Comparison of ENCODE assay signal across 10 cellular contexts in the genomic region with DNA sequence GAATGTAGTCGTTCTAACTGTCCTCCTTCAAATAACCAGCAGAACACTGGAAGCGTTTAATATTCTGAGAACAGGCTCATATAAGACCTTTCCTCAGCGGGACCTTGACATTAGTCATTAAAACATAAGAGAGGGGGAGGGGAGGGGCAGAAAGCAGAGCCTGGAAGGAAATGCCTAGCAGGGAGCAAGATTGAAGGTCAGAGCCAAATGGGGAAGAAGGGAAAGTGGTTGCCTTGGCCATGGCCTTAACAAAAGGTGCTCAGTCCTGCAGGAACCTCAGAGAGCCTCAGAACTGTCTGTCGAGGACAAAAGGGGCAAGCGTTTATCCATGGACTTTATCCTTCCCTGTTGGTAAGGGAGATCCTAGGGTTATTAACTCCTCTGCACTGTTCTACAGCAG. TPM values are rescaled to one million over a fixed set of nuclear protein-coding genes. Genes with fewer than 3 reads are reported as not detected.
A peak's percentile ranks its signal among the peaks of the same experiment; 100 is the strongest.
DNase-seq lines count a peak whose midpoint lies in the region; ATAC-seq and TF ChIP-seq lines count a peak whose summit lies in the region.
"Had no signal": no experiment of that assay in that cellular context is flagged by ENCODE, and none has a peak within 500 bp of the region (broad histone marks: within the 10 kb centered on the region; RNA-seq: fewer than 3 reads in every experiment).

No MANE protein-coding gene starts in this region.

- POLR2A ChIA-PET in CD8-positive, alpha-beta T cell (lab: Charles Lee) = no interaction called here

- intact Hi-C loops in CD8-positive, alpha-beta T cell (cut with DNase I, micrococcal nuclease) = no loop called here

- peaks cover 5% of the 10 kb centered on the region for H3K4me1 ChIP-seq in CD8-positive, alpha-beta T cell (ENCODE audit: insufficient read depth, low read length)
- no peaks in the 10 kb centered on the region for H3K4me1 ChIP-seq in MM.1S (ENCODE audit: low read length)

- no peak for TF ChIP-seq POLR2A in GM18505 (IDR thresholded peaks at IDR 0.05; ENCODE audit: borderline replicate concordance, extremely low read depth, insufficient read depth, insufficient read length)

- no peaks in the 10 kb centered on the region for H3K79me2 ChIP-seq in MM.1S (ENCODE audit: low read length)

- CTCF ChIA-PET in CD8-positive, alpha-beta T cell (lab: Charles Lee) = no interaction called here

- no peak for DNase-seq in CD8-positive, alpha-beta T cell
- DNase-seq in glutamatergic neuron = no peak
- DNase-seq in progenitor cell of endocrine pancreas (ENCODE audit: low spot score, unreplicated experiment) = no peak
- DNase-seq in MM.1S = no peak
- DNase-seq in activated effector memory CD4-positive, alpha-beta T cell treated with anti-CD3 and anti-CD28 coated beads, Interleukin-2, amount 50 U/mL, for 16 hours = no peak
- no peak for DNase-seq in SKM-1 treated with dmso at 0.1 percent for 144 hours (lab: John Stamatoyannopoulos, UW; ENCODE audit: unreplicated experiment)
- DNase-seq: DND-41, OCI-M1 had no signal

- no peak overlapping the region for H3K4me3 ChIP-seq in CD8-positive, alpha-beta T cell (ENCODE audit: low read depth, low read length)
- no peak overlapping the region for H3K4me3 ChIP-seq in MM.1S (ENCODE audit: low read length)

- H3K4me2 ChIP-seq in MM.1S (ENCODE audit: low read depth, low read length) = no peak overlapping the region

- no peaks in the 10 kb centered on the region for H4K20me1 ChIP-seq in MM.1S (ENCODE audit: insufficient read depth, low read length)

- TF ChIP-seq CTCF in CD8-positive, alpha-beta T cell (IDR thresholded peaks at IDR 0.05) = no peak
- no peak for TF ChIP-seq CTCF in VCaP (conservative IDR thresholded peaks at IDR 0.05)
- no peak for TF ChIP-seq CTCF in glutamatergic neuron (IDR thresholded peaks at IDR 0.05; ENCODE audit: partially characterized antibody, unreplicated experiment)
- TF ChIP-seq CTCF in progenitor cell of endocrine pancreas (IDR thresholded peaks at IDR 0.05; ENCODE audit: unreplicated experiment) = no peak
- TF ChIP-seq CTCF in MM.1S (IDR thresholded peaks at IDR 0.05; ENCODE audit: low read length) = no peak

- H3K4me1 Mint-ChIP-seq in CD8-positive, alpha-beta T cell (ENCODE audit: low read depth) = peaks cover 4% of the 10 kb centered on the region
- H3K4me1 Mint-ChIP-seq in glutamatergic neuron (ENCODE audit: low read depth, unreplicated experiment) (no peaks in the 10 kb centered on the region), progenitor cell of endocrine pancreas (ENCODE audit: low read depth) (peaks cover 5% of the 10 kb centered on the region)

- H3K27ac Mint-ChIP-seq in CD8-positive, alpha-beta T cell = no peak overlapping the region
- H3K27ac Mint-ChIP-seq in glutamatergic neuron (ENCODE audit: unreplicated experiment) (no peak overlapping the region), progenitor cell of endocrine pancreas (no peak overlapping the region)

- H3K36me3 ChIP-seq in CD8-positive, alpha-beta T cell (ENCODE audit: insufficient read depth, low read length) = no peaks in the 10 kb centered on the region
- H3K36me3 ChIP-seq in MM.1S (replicated peaks; ENCODE audit: insufficient read depth, low read length) = no peaks in the 10 kb centered on the region

- H3K27ac ChIP-seq in CD8-positive, alpha-beta T cell (ENCODE audit: low read depth, low read length) = no peak overlapping the region
- H3K27ac ChIP-seq in VCaP = peak overlapping the region; percentile 56; the same call in 1 of the 2 replicates
- no peak overlapping the region for H3K27ac ChIP-seq in MM.1S (ENCODE audit: low read length)

- peaks cover 6% of the 10 kb centered on the region for H3K27me3 ChIP-seq in CD8-positive, alpha-beta T cell (ENCODE audit: insufficient read depth, low read length)
- H3K27me3 ChIP-seq in MM.1S (replicated peaks; ENCODE audit: insufficient read depth, low read length) = no peaks in the 10 kb centered on the region

- H2AFZ ChIP-seq in MM.1S (ENCODE audit: low read length) = no peak overlapping the region

- peaks cover 46% of the 10 kb centered on the region for H3K27me3 Mint-ChIP-seq in CD8-positive, alpha-beta T cell (ENCODE audit: low read depth)
- H3K27me3 Mint-ChIP-seq in glutamatergic neuron (ENCODE audit: unreplicated experiment) (peaks cover 6% of the 10 kb centered on the region), progenitor cell of endocrine pancreas (peaks cover 33% of the 10 kb centered on the region)

- no peaks in the 10 kb centered on the region for H3K9me3 Mint-ChIP-seq in CD8-positive, alpha-beta T cell
- H3K9me3 Mint-ChIP-seq in glutamatergic neuron (ENCODE audit: unreplicated experiment) (peaks cover 9% of the 10 kb centered on the region), progenitor cell of endocrine pancreas (ENCODE audit: low read depth) (peaks cover 8% of the 10 kb centered on the region)

- no peaks in the 10 kb centered on the region for H3F3A ChIP-seq in MM.1S (ENCODE audit: insufficient read depth, low read length)

- H3K9me2 ChIP-seq in MM.1S (replicated peaks; ENCODE audit: insufficient read depth, low read length) = no peaks in the 10 kb centered on the region

- ATAC-seq in CD8-positive, alpha-beta T cell = no peak
- no peak for ATAC-seq in GM18505 (IDR thresholded peaks at IDR 0.05; ENCODE audit: unreplicated experiment)

- H3K4me3 Mint-ChIP-seq in CD8-positive, alpha-beta T cell = peak overlapping the region; percentile 61
- peak overlapping the region; percentile 86 for H3K4me3 Mint-ChIP-seq in glutamatergic neuron (ENCODE audit: unreplicated experiment)
- peak overlapping the region; percentile 84 for H3K4me3 Mint-ChIP-seq in progenitor cell of endocrine pancreas (ENCODE audit: low read depth)

- H3K36me3 Mint-ChIP-seq in CD8-positive, alpha-beta T cell = no peaks in the 10 kb centered on the region
- H3K36me3 Mint-ChIP-seq in glutamatergic neuron (ENCODE audit: unreplicated experiment) (peaks cover 9% of the 10 kb centered on the region), progenitor cell of endocrine pancreas (ENCODE audit: insufficient read depth) (peaks cover 4% of the 10 kb centered on the region)

- no peak overlapping the region for H3K9ac ChIP-seq in MM.1S (ENCODE audit: low read length)

- H3K9me3 ChIP-seq in CD8-positive, alpha-beta T cell (ENCODE audit: low read length) = no peaks in the 10 kb centered on the region
- H3K9me3 ChIP-seq in MM.1S (replicated peaks; ENCODE audit: insufficient read depth, low read length) = no peaks in the 10 kb centered on the region

RNA-seq across cellular contexts. Expression of gene PLA2R1, which starts 0.9 kb away (rescaled TPM):
- total RNA-seq in CD8-positive, alpha-beta T cell = not detected
- total RNA-seq in glutamatergic neuron (ENCODE audit: unreplicated experiment) (0.34 TPM), progenitor cell of endocrine pancreas (1.3 and 1.7 TPM in 2 replicates)
